Comparison of ENCODE assay signal across 1 cellular context in the genomic region with DNA sequence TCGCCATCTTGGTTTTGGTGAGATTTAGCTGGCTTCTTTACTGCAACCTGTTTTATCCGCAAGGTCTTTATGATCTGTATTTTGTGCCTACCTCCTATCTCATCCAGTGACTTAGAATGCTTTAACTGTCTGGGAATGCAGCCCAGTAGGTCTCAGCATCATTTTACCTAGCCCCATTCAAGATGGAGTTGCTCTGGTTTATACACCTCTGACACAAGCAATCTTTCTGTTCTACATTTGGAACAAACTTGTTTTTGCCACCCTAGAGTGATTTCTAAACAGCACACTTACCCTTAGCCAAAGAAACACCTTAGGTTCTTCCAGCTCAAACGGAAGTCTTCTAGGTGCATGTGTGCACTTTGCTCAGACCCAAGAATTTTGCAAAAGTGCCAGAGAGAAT.
A peak's percentile ranks its signal among the peaks of the same experiment; 100 is the strongest.
TF ChIP-seq lines count a peak whose summit lies in the region.

No MANE protein-coding gene starts in this region.

TF ChIP-seq in WTC11, 78 proteins besides CTCF, POLR2A, EP300 and RAD21 (continued from another document):
- 0 out of 2 replicates have a peak, but pooled peaks have one; percentile 53 for TF ChIP-seq ZNF532 (CRISPR knock-in tag; IDR thresholded peaks at IDR 0.05; ENCODE audit: borderline replicate concordance)
